16 cellular contexts compared by ENCODE assay signal in genomic region chr3:85482193-85482450, GRCh38.
"Had no signal": no experiment of that assay in that cellular context is flagged by ENCODE, and none has a peak within 500 bp of the region (broad histone marks: within the 10 kb centered on the region; RNA-seq: fewer than 3 reads in every experiment).

No MANE protein-coding gene starts in this region.

- ATAC-seq: body of pancreas; left cardiac atrium; lower lobe of right lung; naive thymus-derived CD8-positive, alpha-beta T cell had no signal

- H3K36me3 ChIP-seq: lower lobe of right lung, stomach, thyroid gland had no signal

- H3K27me3 ChIP-seq: body of pancreas, stomach, thyroid gland had no signal

- DNase-seq: activated CD4-positive, alpha-beta T cell treated with anti-CD3 and anti-CD28 coated beads, Interleukin-2, amount 50 U/mL, for 1 hour; activated CD4-positive, CD25-positive, alpha-beta regulatory T cell; activated effector memory CD4-positive, alpha-beta T cell treated with Interleukin-2 at 50 U/mL for 16 hours; activated T-cell treated with anti-CD3 and anti-CD28 coated beads, Interleukin-2, amount 50 U/mL, for 1 hour; amniotic stem cell; body of pancreas; dermis blood vessel endothelial cell; endodermal cell; erythroblast; immature natural killer cell; left cardiac atrium; lower lobe of right lung; naive thymus-derived CD8-positive, alpha-beta T cell; occipital lobe; stomach; thyroid gland had no signal

- H3K27ac ChIP-seq: body of pancreas, lower lobe of right lung, stomach, thyroid gland had no signal

- H3K4me3 ChIP-seq: body of pancreas, lower lobe of right lung, stomach, thyroid gland had no signal

- H3K4me1 ChIP-seq: body of pancreas, lower lobe of right lung, stomach, thyroid gland had no signal

- H3K9me3 ChIP-seq: body of pancreas, lower lobe of right lung, stomach, thyroid gland had no signal
